Comparison of ENCODE assay signal across 8 cellular contexts in genomic region chr6:13303668-13304017, GRCh38. TPM values are rescaled to one million over a fixed set of nuclear protein-coding genes. Genes with fewer than 3 reads are reported as not detected.
DNase-seq lines count a peak whose midpoint lies in the region; ATAC-seq, FAIRE-seq and TF ChIP-seq lines count a peak whose summit lies in the region.

No MANE protein-coding gene starts in this region.

- H3K27me3 ChIP-seq in SU-DHL-6 (ENCODE audit: low read length) (no peaks in the 10 kb centered on the region), gastroesophageal sphincter (no peaks in the 10 kb centered on the region)

- peak overlapping the region; percentile 32 for H3K4me2 ChIP-seq in SU-DHL-6 (ENCODE audit: low read depth, low read length, poor library complexity, severe bottlenecking)

- H4K20me1 ChIP-seq in SU-DHL-6 (ENCODE audit: low read depth, low read length), result peaks cover 11% of the 10 kb centered on the region; the same call in 1 of the 2 replicates

- no peak overlapping the region for H2AFZ ChIP-seq in SU-DHL-6 (ENCODE audit: low read depth, low read length, severe bottlenecking)

- DNase-seq in A172 (ENCODE audit: low spot score) (peak; percentile 59), sciatic nerve (ENCODE audit: low spot score) (peak; percentile 87), H54 (ENCODE audit: insufficient read length, low spot score) (no peak)

- peaks cover 5 to 31% (median 8%) of the 10 kb centered on the region in 3 donors for H3K4me1 ChIP-seq in gastroesophageal sphincter

- no peaks in the 10 kb centered on the region for H3K79me2 ChIP-seq in SU-DHL-6 (ENCODE audit: insufficient read depth, low read length)

- no peaks in the 10 kb centered on the region for H3K9me2 ChIP-seq in SU-DHL-6 (replicated peaks; ENCODE audit: insufficient read depth, low read length)

- TF ChIP-seq CTCF in SU-DHL-6 (IDR thresholded peaks at IDR 0.05; ENCODE audit: insufficient read depth, low read length, poor library complexity, severe bottlenecking) (no peak), gastroesophageal sphincter (IDR thresholded peaks at IDR 0.05) (no peak)

- no peak overlapping the region for H3K4me3 ChIP-seq in SU-DHL-6 (ENCODE audit: insufficient read depth, low read length, poor library complexity, severe bottlenecking)
- H3K4me3 ChIP-seq in gastroesophageal sphincter, result peak overlapping the region; percentile 33

- ATAC-seq in GM18519 (IDR thresholded peaks at IDR 0.05; ENCODE audit: low FRiP score, unreplicated experiment) (peak; percentile 37), HG03060 (IDR thresholded peaks at IDR 0.05; ENCODE audit: low read depth, unreplicated experiment) (peak; percentile 30), gastroesophageal sphincter (peak; percentile 57), sciatic nerve (peak; percentile 79), HG03457 (IDR thresholded peaks at IDR 0.05; ENCODE audit: unreplicated experiment) (no peak)

- peaks cover 25% of the 10 kb centered on the region for H3F3A ChIP-seq in SU-DHL-6 (ENCODE audit: insufficient read depth)

- H3K9ac ChIP-seq in SU-DHL-6 (ENCODE audit: low read length), result no peak overlapping the region

- no peak overlapping the region for H3K27ac ChIP-seq in SU-DHL-6 (ENCODE audit: low read depth, low read length)
- H3K27ac ChIP-seq in gastroesophageal sphincter, result peak overlapping the region; percentile 35 to 80 (median 74)

- TF ChIP-seq POLR2A in gastroesophageal sphincter (IDR thresholded peaks at IDR 0.05), result no peak
- TF ChIP-seq POLR2A in H54 (IDR thresholded peaks at IDR 0.05; ENCODE audit: low read depth, low read length), result no peak

- FAIRE-seq in H54 (lab: Jason Lieb, UNC), result no peak

- H3K36me3 ChIP-seq in SU-DHL-6 (ENCODE audit: low read length) (peaks cover 14% of the 10 kb centered on the region), gastroesophageal sphincter (peaks cover 0 to 45% of the 10 kb centered on the region in 2 donors)

- H3K9me3 ChIP-seq in SU-DHL-6 (ENCODE audit: insufficient read depth, low read length) (no peaks in the 10 kb centered on the region), gastroesophageal sphincter (no peaks in the 10 kb centered on the region)

- no peak for TF ChIP-seq EP300 in gastroesophageal sphincter (IDR thresholded peaks at IDR 0.05)

- intact Hi-C loops in sciatic nerve (cut with DNase I), result loop anchor here (1.0 kb wide), 1 partner anchor 28 kb away; no protein-coding TSS in a partner anchor

- WGBS in gastroesophageal sphincter (ENCODE audit: low coverage in 1 of 2), 2 donors, result 3 to 9% methylated on average over 7 of the region's 7 CpGs

RNA-seq across cellular contexts. Expression of gene TBC1D7, which starts 24.7 kb away (rescaled TPM):
- total RNA-seq in A172 (2014; rRNA removed; shearing (Covaris generic)), result 29.7 and 52.5 TPM in 2 replicates
- total RNA-seq in gastroesophageal sphincter (10 to 100 TPM in 1 of 4 donors, 1 to 10 TPM in 3; 5.1 to 14.5 (median 7.3) TPM), sciatic nerve (10.2 TPM)
